Comparison of ENCODE assay signal across 19 cellular contexts in the genomic region with DNA sequence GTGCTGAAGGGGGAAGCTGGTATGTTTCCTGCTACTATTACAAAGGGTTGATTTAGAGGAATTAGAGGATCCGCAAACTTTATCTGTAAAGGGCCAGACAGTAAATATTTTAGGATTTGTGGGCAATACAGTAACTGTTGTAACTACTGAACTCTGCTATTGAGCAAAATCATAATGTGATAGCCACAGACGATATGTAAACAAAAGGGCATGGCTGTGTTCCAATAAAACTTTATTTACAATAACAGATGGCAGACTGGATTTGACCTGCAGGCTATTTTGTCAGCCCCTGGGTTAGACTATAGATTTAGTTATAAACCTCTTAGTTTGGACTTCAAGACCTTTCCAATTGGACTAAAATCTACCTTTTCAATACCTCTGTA. TPM values are rescaled to one million over a fixed set of nuclear protein-coding genes. Genes with fewer than 3 reads are reported as not detected.
"Had no signal": no experiment of that assay in that cellular context is flagged by ENCODE, and none has a peak within 500 bp of the region (broad histone marks: within the 10 kb centered on the region; RNA-seq: fewer than 3 reads in every experiment).

No MANE protein-coding gene starts in this region.

- H3K27ac Mint-ChIP-seq: activated CD4-positive, alpha-beta T cell treated with anti-CD3 and anti-CD28 coated beads, Interleukin-2, amount 10 ng/mL, durations not matched to agents 24 days and 14 days; activated CD8-positive, alpha-beta T cell treated with anti-CD3 and anti-CD28 coated beads, Interleukin-2, amount 10 ng/mL, durations not matched to agents 7 days and 5 days; activated naive CD4-positive, alpha-beta T cell treated with anti-CD3 and anti-CD28 coated beads, Interleukin-2, amount 50 U/mL, for 72 hours; naive thymus-derived CD4-positive, alpha-beta T cell; stimulated activated naive CD8-positive, alpha-beta T cell treated with anti-CD3 and anti-CD28 coated beads, Interleukin-15, amount 100 ng/mL, for 72 hours; T-helper 1 cell treated with Interleukin-12 subunit alpha and Interleukin-12 subunit beta and Interleukin-4 antibody, amounts not matched to agents 30 μg/mL and 1 μg/mL, for 36 hours; type B pancreatic cell had no signal

- H3K27me3 Mint-ChIP-seq: activated CD4-positive, alpha-beta T cell treated with anti-CD3 and anti-CD28 coated beads, Interleukin-2, amount 10 ng/mL, durations not matched to agents 24 days and 14 days; stimulated activated naive CD8-positive, alpha-beta T cell treated with anti-CD3 and anti-CD28 coated beads, Interleukin-15, amount 100 ng/mL, for 72 hours; type B pancreatic cell had no signal

- H3K4me1 ChIP-seq: colonic mucosa, esophagus squamous epithelium, parathyroid adenoma had no signal

- H3K4me3 ChIP-seq: colonic mucosa, esophagus squamous epithelium, skin epidermis had no signal

- H3K27ac ChIP-seq: colonic mucosa, esophagus squamous epithelium, parathyroid adenoma, skin epidermis had no signal

- ATAC-seq: activated CD8-positive, alpha-beta T cell treated with anti-CD3 and anti-CD28 coated beads, Interleukin-2, amount 10 ng/mL, durations not matched to agents 7 days and 5 days; activated naive CD4-positive, alpha-beta T cell treated with anti-CD3 and anti-CD28 coated beads, Interleukin-2, amount 50 U/mL, for 72 hours; naive thymus-derived CD4-positive, alpha-beta T cell; stimulated activated naive CD8-positive, alpha-beta T cell treated with anti-CD3 and anti-CD28 coated beads, Interleukin-15, amount 100 ng/mL, for 72 hours had no signal

- H3K36me3 ChIP-seq: colonic mucosa, esophagus squamous epithelium had no signal

- H3K4me1 Mint-ChIP-seq: activated CD4-positive, alpha-beta T cell treated with anti-CD3 and anti-CD28 coated beads, Interleukin-2, amount 10 ng/mL, durations not matched to agents 24 days and 14 days; naive thymus-derived CD4-positive, alpha-beta T cell; stimulated activated naive CD8-positive, alpha-beta T cell treated with anti-CD3 and anti-CD28 coated beads, Interleukin-15, amount 100 ng/mL, for 72 hours had no signal

- H3K4me3 Mint-ChIP-seq: activated CD4-positive, alpha-beta T cell treated with anti-CD3 and anti-CD28 coated beads, Interleukin-2, amount 10 ng/mL, durations not matched to agents 24 days and 14 days; activated CD8-positive, alpha-beta T cell treated with anti-CD3 and anti-CD28 coated beads, Interleukin-2, amount 10 ng/mL, durations not matched to agents 7 days and 5 days; naive thymus-derived CD4-positive, alpha-beta T cell; stimulated activated naive CD8-positive, alpha-beta T cell treated with anti-CD3 and anti-CD28 coated beads, Interleukin-15, amount 100 ng/mL, for 72 hours; T-helper 1 cell treated with Interleukin-12 subunit alpha and Interleukin-12 subunit beta and Interleukin-4 antibody, amounts not matched to agents 30 μg/mL and 1 μg/mL, for 36 hours; type B pancreatic cell had no signal

- H3K9me3 ChIP-seq: colonic mucosa, esophagus squamous epithelium had no signal

- DNase-seq: activated CD4-positive, alpha-beta T cell treated with anti-CD3 and anti-CD28 coated beads, Interleukin-2, amount 10 ng/mL, durations not matched to agents 24 days and 14 days; activated CD4-positive, CD25-positive, alpha-beta regulatory T cell; activated CD8-positive, alpha-beta memory T cell treated with anti-CD3 and anti-CD28 coated beads, Interleukin-2, amount 50 U/mL, for 4 hours; activated CD8-positive, alpha-beta T cell treated with anti-CD3 and anti-CD28 coated beads, Interleukin-2, amount 10 ng/mL, durations not matched to agents 7 days and 5 days; activated effector memory CD4-positive, alpha-beta T cell treated with anti-CD3 and anti-CD28 coated beads, Interleukin-2, amount 50 U/mL, for 16 hours; activated T-cell treated with anti-CD3 and anti-CD28 coated beads, Interleukin-2, amount 50 U/mL, for 48 hours; caudate nucleus; colonic mucosa; esophagus squamous epithelium; foreskin fibroblast; mammary epithelial cell; naive thymus-derived CD4-positive, alpha-beta T cell; retina; stimulated activated naive CD8-positive, alpha-beta T cell treated with anti-CD3 and anti-CD28 coated beads, Interleukin-15, amount 100 ng/mL, for 72 hours had no signal

- H3K36me3 Mint-ChIP-seq: activated naive CD4-positive, alpha-beta T cell treated with anti-CD3 and anti-CD28 coated beads, Interleukin-2, amount 50 U/mL, for 72 hours; naive thymus-derived CD4-positive, alpha-beta T cell; type B pancreatic cell had no signal

- H3K9me3 Mint-ChIP-seq: activated CD4-positive, alpha-beta T cell treated with anti-CD3 and anti-CD28 coated beads, Interleukin-2, amount 10 ng/mL, durations not matched to agents 24 days and 14 days; activated naive CD4-positive, alpha-beta T cell treated with anti-CD3 and anti-CD28 coated beads, Interleukin-2, amount 50 U/mL, for 72 hours; stimulated activated naive CD8-positive, alpha-beta T cell treated with anti-CD3 and anti-CD28 coated beads, Interleukin-15, amount 100 ng/mL, for 72 hours; T-helper 1 cell treated with Interleukin-12 subunit alpha and Interleukin-12 subunit beta and Interleukin-4 antibody, amounts not matched to agents 30 μg/mL and 1 μg/mL, for 36 hours; type B pancreatic cell had no signal

RNA-seq across cellular contexts. Expression of gene KCNMB2, which starts 27.8 kb away (rescaled TPM):
- total RNA-seq: activated CD4-positive, alpha-beta T cell treated with anti-CD3 and anti-CD28 coated beads, Interleukin-2, amount 10 ng/mL, durations not matched to agents 24 days and 14 days; activated CD8-positive, alpha-beta T cell treated with anti-CD3 and anti-CD28 coated beads, Interleukin-2, amount 10 ng/mL, durations not matched to agents 7 days and 5 days; activated naive CD4-positive, alpha-beta T cell treated with anti-CD3 and anti-CD28 coated beads, Interleukin-2, amount 50 U/mL, for 72 hours; mammary epithelial cell; naive thymus-derived CD4-positive, alpha-beta T cell had no signal
